11 cellular contexts compared by ENCODE assay signal in genomic region chr10:122286872-122287271, GRCh38. TPM values are rescaled to one million over a fixed set of nuclear protein-coding genes. Genes with fewer than 3 reads are reported as not detected.
DNase-seq lines count a peak whose midpoint lies in the region; ATAC-seq and TF ChIP-seq lines count a peak whose summit lies in the region.
"Had no signal": no experiment of that assay in that cellular context is flagged by ENCODE, and none has a peak within 500 bp of the region (broad histone marks: within the 10 kb centered on the region; RNA-seq: fewer than 3 reads in every experiment).

No MANE protein-coding gene starts in this region.

- BruUV-seq in Calu3 (replicated peaks; lab: Mats Ljungman, UMichigan), result no TSS peak

- no peaks in the 10 kb centered on the region for H3K36me3 Mint-ChIP-seq in brain
- H3K36me3 Mint-ChIP-seq in Calu3 (ENCODE audit: insufficient read depth, unreplicated experiment), result no peaks in the 10 kb centered on the region
- H3K36me3 Mint-ChIP-seq: activated naive CD8-positive, alpha-beta T cell had no signal

- intact Hi-C loops in upper lobe of right lung (cut with DNase I), result no loop called here
- intact Hi-C loops in Calu3 (cut with micrococcal nuclease; ENCODE audit: unreplicated experiment), result no loop called here

- peak; percentile 13 for DNase-seq in activated CD4-positive, alpha-beta T cell treated with anti-CD3 and anti-CD28 coated beads for 48 hours
- no peak for DNase-seq in activated CD4-positive, alpha-beta T cell treated with anti-CD3 and anti-CD28 coated beads, Interleukin-2, amount 50 U/mL, for 4 hours
- peak; percentile 89 for DNase-seq in islet precursor cell
- DNase-seq in upper lobe of right lung, result no peak
- DNase-seq in Calu3, result no peak
- DNase-seq in NCI-H1436 (lab: John Stamatoyannopoulos, UW), result no peak
- DNase-seq: SIG-M5 had no signal

- H3K4me1 Mint-ChIP-seq in brain (peaks cover 27% of the 10 kb centered on the region), Calu3 (ENCODE audit: low read depth, unreplicated experiment) (no peaks in the 10 kb centered on the region)

- H3K27ac ChIP-seq in upper lobe of right lung, result no peak overlapping the region
- H3K27ac ChIP-seq: BLaER1 treated with 17β-estradiol and CSF1 and Interleukin-3, amounts not matched to agents 10 nM and 100 nM had no signal

- no peaks in the 10 kb centered on the region for H3K36me3 ChIP-seq in upper lobe of right lung
- H3K36me3 ChIP-seq: BLaER1 treated with 17β-estradiol and CSF1 and Interleukin-3, amounts not matched to agents 10 nM and 100 nM had no signal

- H3K9me3 ChIP-seq in upper lobe of right lung, result no peaks in the 10 kb centered on the region
- H3K9me3 ChIP-seq: BLaER1 treated with 17β-estradiol and CSF1 and Interleukin-3, amounts not matched to agents 10 nM and 100 nM had no signal

- H3K4me3 Mint-ChIP-seq in brain, result peak overlapping the region in 1 of 5 experiments; percentile 1
- no peak overlapping the region for H3K4me3 Mint-ChIP-seq in Calu3 (ENCODE audit: low read depth, unreplicated experiment)
- H3K4me3 Mint-ChIP-seq: activated naive CD8-positive, alpha-beta T cell had no signal

- no peaks in the 10 kb centered on the region for H3K4me1 ChIP-seq in upper lobe of right lung

- H3K27ac Mint-ChIP-seq in brain (peak overlapping the region in 4 of 5 experiments; percentile 10 to 66 (median 24)), Calu3 (ENCODE audit: unreplicated experiment) (no peak overlapping the region)
- H3K27ac Mint-ChIP-seq: activated naive CD8-positive, alpha-beta T cell had no signal

- no peaks in the 10 kb centered on the region for H3K27me3 ChIP-seq in upper lobe of right lung
- H3K27me3 ChIP-seq: BLaER1 treated with 17β-estradiol and CSF1 and Interleukin-3, amounts not matched to agents 10 nM and 100 nM had no signal

- ATAC-seq in upper lobe of right lung (peak; percentile 5), GM19023 (IDR thresholded peaks at IDR 0.05; ENCODE audit: unreplicated experiment) (no peak)

- TF ChIP-seq CTCF in brain (conservative IDR thresholded peaks at IDR 0.05) (no peak), upper lobe of right lung (IDR thresholded peaks at IDR 0.05) (no peak), Calu3 (IDR thresholded peaks at IDR 0.05; ENCODE audit: unreplicated experiment) (no peak)

- H3K27me3 Mint-ChIP-seq in brain (peaks cover 3% of the 10 kb centered on the region), Calu3 (ENCODE audit: unreplicated experiment) (peaks cover 12% of the 10 kb centered on the region)

- CTCF ChIA-PET in Calu3 (lab: Charles Lee), result interaction anchor here (0.6 kb wide), 1 partner anchor 277 kb away, joined by 3 read pairs; no protein-coding TSS in a partner anchor

- H3K9me3 Mint-ChIP-seq in brain, result peaks cover 0 to 4% (median 0%) of the 10 kb centered on the region in 5 experiments
- no peaks in the 10 kb centered on the region for H3K9me3 Mint-ChIP-seq in Calu3 (ENCODE audit: low read depth, unreplicated experiment)

- no peak overlapping the region for H3K4me3 ChIP-seq in upper lobe of right lung
- H3K4me3 ChIP-seq: BLaER1 treated with 17β-estradiol and CSF1 and Interleukin-3, amounts not matched to agents 10 nM and 100 nM had no signal

RNA-seq across cellular contexts. Expression of gene BTBD16, which starts 15.8 kb away (rescaled TPM):
- polyA plus RNA-seq in brain (ENCODE audit: insufficient read depth, low read depth, low replicate concordance), result 0.97 TPM
- 0.35 TPM for total RNA-seq in upper lobe of right lung
- total RNA-seq in Calu3 (2022), result 0.35 TPM in 1 of 2 replicates, not detected in the other

Comparison
In these comparisons a context has a peak if more than half of its experiments do, and no peak if none do; other contexts are left out.
1. DNase-seq: peak in activated CD4-positive, alpha-beta T cell treated with anti-CD3 and anti-CD28 coated beads for 48 hours (single experiment) and islet precursor cell (single experiment); none in activated CD4-positive, alpha-beta T cell treated with anti-CD3 and anti-CD28 coated beads, Interleukin-2, amount 50 U/mL, for 4 hours (0 of 2), upper lobe of right lung (single experiment), Calu3 (single experiment) and NCI-H1436 (single experiment).